ENCODE assay signal across 10 cellular contexts in the genomic region with DNA sequence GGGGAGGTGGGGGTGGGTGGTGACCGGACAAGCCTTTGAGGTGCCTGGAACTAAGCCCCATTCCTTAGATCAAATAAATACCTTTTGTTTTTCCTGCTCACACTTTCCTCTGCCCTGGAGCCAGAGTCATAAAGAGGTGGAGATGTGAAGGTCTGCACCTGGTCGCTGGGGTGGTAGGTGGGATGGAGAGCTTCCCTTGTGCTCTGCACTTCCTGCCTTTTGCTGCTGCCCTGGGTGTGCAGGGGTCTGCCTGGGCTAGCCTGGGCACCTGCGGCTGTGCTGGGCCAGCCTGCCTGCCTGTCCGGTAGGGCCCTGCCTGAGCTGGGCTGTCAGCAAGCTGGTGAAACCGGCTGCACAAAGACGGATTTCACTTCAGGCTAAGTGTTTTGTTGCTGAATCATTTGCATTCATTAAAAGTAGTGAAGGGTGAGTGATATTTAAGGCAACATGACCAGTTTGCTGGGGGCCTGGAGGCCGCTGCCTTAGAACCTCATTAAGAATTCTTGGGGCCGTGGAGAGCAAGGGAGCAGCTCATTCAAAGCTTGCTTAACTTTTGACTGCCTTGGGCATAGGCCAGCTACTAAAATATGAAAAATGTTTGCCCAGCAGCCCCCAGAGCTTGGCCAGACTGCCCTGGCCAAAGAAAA. TPM values are rescaled to one million over a fixed set of nuclear protein-coding genes. Genes with fewer than 3 reads are reported as not detected.
DNase-seq lines count a peak whose midpoint lies in the region; ATAC-seq and TF ChIP-seq lines count a peak whose summit lies in the region.
"Had no signal": no experiment of that assay in that cellular context is flagged by ENCODE, and none has a peak within 500 bp of the region (broad histone marks: within the 10 kb centered on the region; RNA-seq: fewer than 3 reads in every experiment).

No MANE protein-coding gene starts in this region.

- TF ChIP-seq CTCF in fibroblast of villous mesenchyme (IDR thresholded peaks at IDR 0.05; ENCODE audit: insufficient read depth, low read depth, low read length), result no peak

- H3K27me3 Mint-ChIP-seq in activated naive CD4-positive, alpha-beta T cell treated with anti-CD3 and anti-CD28 coated beads for 36 hours (ENCODE audit: low read depth), result no peaks in the 10 kb centered on the region
- H3K27me3 Mint-ChIP-seq: activated B cell treated with CpG ODN at 0.5 μM for 24 hours; stimulated activated naive B cell treated with anti-CD40 and anti-IgM and Interleukin-4, amounts not matched to agents 10 μg/mL and 1 μg/mL and 100 μg/mL, for 72 hours had no signal

- intact Hi-C loops in sciatic nerve (cut with DNase I), result no loop called here
- intact Hi-C loops in activated naive CD4-positive, alpha-beta T cell treated with anti-CD3 and anti-CD28 coated beads for 36 hours (cut with micrococcal nuclease), result no loop called here

- H3K36me3 Mint-ChIP-seq in activated naive CD4-positive, alpha-beta T cell treated with anti-CD3 and anti-CD28 coated beads for 36 hours (ENCODE audit: low read depth), result no peaks in the 10 kb centered on the region
- H3K36me3 Mint-ChIP-seq: stimulated activated naive B cell treated with anti-CD40 and anti-IgM and Interleukin-4, amounts not matched to agents 10 μg/mL and 1 μg/mL and 100 μg/mL, for 72 hours had no signal

- H3K27ac Mint-ChIP-seq in activated naive CD4-positive, alpha-beta T cell treated with anti-CD3 and anti-CD28 coated beads for 36 hours, result no peak overlapping the region
- H3K27ac Mint-ChIP-seq: activated B cell treated with CpG ODN at 0.5 μM for 24 hours had no signal

- H3K4me1 Mint-ChIP-seq in activated naive CD4-positive, alpha-beta T cell treated with anti-CD3 and anti-CD28 coated beads for 36 hours (ENCODE audit: low read depth), result peaks cover 6% of the 10 kb centered on the region
- H3K4me1 Mint-ChIP-seq: activated B cell treated with CpG ODN at 0.5 μM for 24 hours had no signal

- no peaks in the 10 kb centered on the region for H3K9me3 Mint-ChIP-seq in activated naive CD4-positive, alpha-beta T cell treated with anti-CD3 and anti-CD28 coated beads for 36 hours
- H3K9me3 Mint-ChIP-seq: activated B cell treated with CpG ODN at 0.5 μM for 24 hours; stimulated activated naive B cell treated with anti-CD40 and anti-IgM and Interleukin-4, amounts not matched to agents 10 μg/mL and 1 μg/mL and 100 μg/mL, for 72 hours had no signal

- CTCF ChIA-PET in activated naive CD4-positive, alpha-beta T cell treated with anti-CD3 and anti-CD28 coated beads for 36 hours (lab: Charles Lee), result interaction anchor here (0.8 to 1.0 kb wide), 2 partner anchors 9 to 27 kb away, joined by 3 to 4 read pairs; no protein-coding TSS in a partner anchor

- ATAC-seq in sciatic nerve (peak; percentile 75), HG02763 (IDR thresholded peaks at IDR 0.05; ENCODE audit: unreplicated experiment) (no peak)
- ATAC-seq: stimulated activated naive B cell treated with anti-CD40 and anti-IgM and Interleukin-4, amounts not matched to agents 10 μg/mL and 1 μg/mL and 100 μg/mL, for 72 hours had no signal

- no peak overlapping the region for H3K4me3 ChIP-seq in fibroblast of villous mesenchyme (ENCODE audit: low read depth, low read length)

- no peak overlapping the region for H3K4me3 Mint-ChIP-seq in activated naive CD4-positive, alpha-beta T cell treated with anti-CD3 and anti-CD28 coated beads for 36 hours
- H3K4me3 Mint-ChIP-seq: activated B cell treated with CpG ODN at 0.5 μM for 24 hours; stimulated activated naive B cell treated with anti-CD40 and anti-IgM and Interleukin-4, amounts not matched to agents 10 μg/mL and 1 μg/mL and 100 μg/mL, for 72 hours had no signal

- peak; percentile 82 for DNase-seq in GM04504 (ENCODE audit: low read depth)
- peak; percentile 88 for DNase-seq in RPMI7951 (ENCODE audit: low read depth)
- peak; percentile 59 for DNase-seq in fibroblast of villous mesenchyme (ENCODE audit: low read depth)
- DNase-seq in sciatic nerve (ENCODE audit: low spot score), result no peak
- no peak for DNase-seq in stimulated activated naive CD4-positive, alpha-beta T cell treated with Interleukin-2 at 50 U/mL for 16 hours (lab: John Stamatoyannopoulos, UW)
- DNase-seq in activated naive CD4-positive, alpha-beta T cell treated with anti-CD3 and anti-CD28 coated beads for 36 hours, result no peak
- no peak for DNase-seq in stimulated activated CD4-positive, alpha-beta T cell treated with anti-CD3 and anti-CD28 coated beads, Interleukin-2, amount 100 ng/mL, for 24 hours
- DNase-seq: activated B cell treated with CpG ODN at 0.5 μM for 24 hours; stimulated activated naive B cell treated with anti-CD40 and anti-IgM and Interleukin-4, amounts not matched to agents 10 μg/mL and 1 μg/mL and 100 μg/mL, for 72 hours had no signal

RNA-seq across cellular contexts. Expression of a gene that starts 20.5 kb away (rescaled TPM):
- 59.6 and 66.4 TPM in 2 replicates for total RNA-seq in RPMI7951 (2014; rRNA removed; shearing (Covaris generic))
- 191 and 199 TPM in 2 replicates for total RNA-seq in fibroblast of villous mesenchyme
- total RNA-seq in sciatic nerve, result 11.0 TPM
- total RNA-seq in activated naive CD4-positive, alpha-beta T cell treated with anti-CD3 and anti-CD28 coated beads for 36 hours, result 1 to 10 TPM; 2.0 to 2.2 TPM

RNA-seq across cellular contexts. Expression of a gene that starts 37.1 kb away (rescaled TPM):
- 9.4 and 12.3 TPM in 2 replicates for total RNA-seq in RPMI7951 (2014; rRNA removed; shearing (Covaris generic))
- total RNA-seq in fibroblast of villous mesenchyme, result 16.0 and 16.1 TPM in 2 replicates
- total RNA-seq in sciatic nerve, result 35.5 TPM
- 10 to 100 TPM; 12.0 to 12.3 TPM for total RNA-seq in activated naive CD4-positive, alpha-beta T cell treated with anti-CD3 and anti-CD28 coated beads for 36 hours

RNA-seq across cellular contexts. Expression of a gene that starts 37.3 kb away (rescaled TPM):
- 50.0 and 54.3 TPM in 2 replicates for total RNA-seq in RPMI7951 (2014; rRNA removed; shearing (Covaris generic))
- total RNA-seq in fibroblast of villous mesenchyme, result 20.7 and 23.8 TPM in 2 replicates
- 40.4 TPM for total RNA-seq in sciatic nerve
- 10 to 100 TPM; 87.7 to 95.1 TPM for total RNA-seq in activated naive CD4-positive, alpha-beta T cell treated with anti-CD3 and anti-CD28 coated beads for 36 hours

RNA-seq across cellular contexts. Expression of a gene that starts 42.9 kb away (rescaled TPM):
- total RNA-seq in RPMI7951 (2014; rRNA removed; shearing (Covaris generic)), result 16.5 and 18.2 TPM in 2 replicates
- total RNA-seq in fibroblast of villous mesenchyme (46.1 and 54.8 TPM in 2 replicates), sciatic nerve (20.9 TPM)
- 10 to 100 TPM; 21.9 to 22.1 TPM for total RNA-seq in activated naive CD4-positive, alpha-beta T cell treated with anti-CD3 and anti-CD28 coated beads for 36 hours

Comparison
In these comparisons a context has a peak if more than half of its experiments do, and no peak if none do; other contexts are left out.
1. DNase-seq: peak in GM04504 (single experiment), RPMI7951 (single experiment) and fibroblast of villous mesenchyme (single experiment); none in sciatic nerve (single experiment), stimulated activated naive CD4-positive, alpha-beta T cell treated with Interleukin-2 at 50 U/mL for 16 hours (single experiment), activated naive CD4-positive, alpha-beta T cell treated with anti-CD3 and anti-CD28 coated beads for 36 hours (single experiment) and stimulated activated CD4-positive, alpha-beta T cell treated with anti-CD3 and anti-CD28 coated beads, Interleukin-2, amount 100 ng/mL, for 24 hours (0 of 2).